9 cellular contexts compared by ENCODE assay signal in the genomic region with DNA sequence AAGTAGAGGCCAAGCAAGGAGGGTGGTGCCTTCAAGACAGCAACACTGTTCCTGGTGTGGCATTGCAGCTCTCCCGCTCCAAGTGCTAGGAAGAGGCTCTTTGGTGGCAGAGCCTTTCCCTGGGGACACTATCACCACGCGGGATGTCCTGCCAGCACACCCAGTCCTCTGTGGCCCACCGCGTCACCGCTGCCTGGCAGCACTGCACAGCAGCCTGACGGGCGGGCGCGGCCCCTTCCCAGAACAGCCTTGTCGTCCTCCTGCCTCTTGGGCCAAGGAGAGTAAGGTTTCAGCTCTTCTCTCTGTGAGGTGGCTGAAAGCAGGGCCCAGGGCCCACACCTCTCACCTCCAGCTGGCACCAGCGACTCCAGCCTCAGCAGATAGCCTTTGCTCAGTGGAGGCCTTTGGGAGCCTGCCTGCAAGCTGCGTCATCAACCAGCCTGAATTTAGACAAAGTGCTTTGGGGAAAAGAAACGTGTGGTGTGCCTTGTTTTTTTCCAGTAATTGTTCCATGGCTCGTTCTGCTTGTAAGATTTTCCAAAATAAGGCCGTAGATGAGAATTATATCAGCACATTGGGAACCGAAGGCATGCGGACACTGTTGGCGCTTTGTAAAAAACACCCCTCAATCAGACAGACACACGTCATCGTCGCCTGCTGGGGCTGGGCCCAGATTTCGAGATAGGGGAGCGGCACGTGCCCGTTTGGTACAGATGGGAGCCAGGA.
DNase-seq lines count a peak whose midpoint lies in the region; ATAC-seq and TF ChIP-seq lines count a peak whose summit lies in the region.
"Had no signal": no experiment of that assay in that cellular context is flagged by ENCODE, and none has a peak within 500 bp of the region (broad histone marks: within the 10 kb centered on the region; RNA-seq: fewer than 3 reads in every experiment).

No MANE protein-coding gene starts in this region.

- peak; percentile 3 for DNase-seq in HuH-7.5 (ENCODE audit: low spot score)
- no peak for DNase-seq in dorsolateral prefrontal cortex
- DNase-seq in mesenchymal stem cell: no peak
- peak; percentile 90 for DNase-seq in tibial artery
- no peak for DNase-seq in NCI-H774 (lab: John Stamatoyannopoulos, UW)
- DNase-seq in DMS79 treated with DMSO at 0.1 percent for 48 hours (lab: John Stamatoyannopoulos, UW): no peak
- DNase-seq: activated T-cell treated with anti-CD3 and anti-CD28 coated beads, Interleukin-2, amount 50 U/mL, for 4 hours; NCI-H2029 had no signal

- H3K79me1 ChIP-seq in mesenchymal stem cell (replicated peaks; ENCODE audit: low read length, poor library complexity, severe bottlenecking): no peaks in the 10 kb centered on the region

- H3K14ac ChIP-seq in mesenchymal stem cell (ENCODE audit: low read length in 2 of 2): peak overlapping the region in 1 of 2 experiments; percentile 69

- no peak overlapping the region for H3K4me3 ChIP-seq in dorsolateral prefrontal cortex
- H3K4me3 ChIP-seq in mesenchymal stem cell (ENCODE audit: insufficient read depth in 1 of 2, low read depth in 1 of 2, low read length in 2 of 2): no peak overlapping the region
- no peak overlapping the region for H3K4me3 ChIP-seq in tibial artery

- no peak overlapping the region for H2AK5ac ChIP-seq in mesenchymal stem cell (ENCODE audit: low read length, severe bottlenecking)

- peak overlapping the region; percentile 85 for H3K9ac ChIP-seq in mesenchymal stem cell (ENCODE audit: low read length)

- H3K9me3 ChIP-seq in mesenchymal stem cell (ENCODE audit: control insufficient read depth, low read length): no peaks in the 10 kb centered on the region
- H3K9me3 ChIP-seq in tibial artery: no peaks in the 10 kb centered on the region

- H2BK5ac ChIP-seq in mesenchymal stem cell (ENCODE audit: low read depth, low read length, poor library complexity, severe bottlenecking): no peak overlapping the region

- peak overlapping the region in 1 of 2 experiments; percentile 48 for H3K18ac ChIP-seq in mesenchymal stem cell (ENCODE audit: low read depth in 1 of 2, low read length in 2 of 2)

- peak overlapping the region in 1 of 2 experiments; percentile 28 for H3K23ac ChIP-seq in mesenchymal stem cell (ENCODE audit: low read length in 2 of 2)

- WGBS in mesenchymal stem cell: 96% methylated on average over 23 of the region's 26 CpGs

- no peak overlapping the region for H2AFZ ChIP-seq in mesenchymal stem cell (ENCODE audit: low read depth, low read length)

- no peak overlapping the region for H2BK15ac ChIP-seq in mesenchymal stem cell (ENCODE audit: low read depth, poor library complexity, severe bottlenecking)

- no peak overlapping the region for H3K4me2 ChIP-seq in mesenchymal stem cell (ENCODE audit: low read length, poor library complexity, severe bottlenecking)

- H2BK120ac ChIP-seq in mesenchymal stem cell (ENCODE audit: low read depth, low read length): no peak overlapping the region

- intact Hi-C loops in dorsolateral prefrontal cortex (cut with DNase I): loop anchor here in 1 of 2 donors (5.0 kb wide), 1 partner anchor 53 kb away; no protein-coding TSS in a partner anchor
- intact Hi-C loops in tibial artery (cut with DNase I; ENCODE audit: low total_unique reads): no loop called here

- H3K27ac ChIP-seq in dorsolateral prefrontal cortex (peak overlapping the region in 44 of 59 donors; percentile 0 to 87 (median 54)), mesenchymal stem cell (ENCODE audit: low read length, poor library complexity, severe bottlenecking) (no peak overlapping the region), tibial artery (peak overlapping the region; percentile 64 to 70)

- TF ChIP-seq CTCF in dorsolateral prefrontal cortex (IDR thresholded peaks at IDR 0.05 in 54 of 56, conservative IDR thresholded peaks at IDR 0.05 in 2 of 56; ENCODE audit: low read depth in 1 of 56, partially characterized antibody in 56 of 56): no peak
- TF ChIP-seq CTCF in tibial artery (IDR thresholded peaks at IDR 0.05): no peak

- H2BK12ac ChIP-seq in mesenchymal stem cell (ENCODE audit: low read length in 2 of 2): peak overlapping the region in 1 of 2 experiments; percentile 19

- H4K91ac ChIP-seq in mesenchymal stem cell (ENCODE audit: low read length): peak overlapping the region; percentile 21

- H3K27me3 ChIP-seq in dorsolateral prefrontal cortex (no peaks in the 10 kb centered on the region), mesenchymal stem cell (ENCODE audit: control insufficient read depth in 1 of 2, insufficient read depth in 1 of 2, low read length in 2 of 2) (no peaks in the 10 kb centered on the region), tibial artery (no peaks in the 10 kb centered on the region)

- no peak overlapping the region for H4K8ac ChIP-seq in mesenchymal stem cell (ENCODE audit: low read length)

- H3K36me3 ChIP-seq in mesenchymal stem cell (ENCODE audit: control insufficient read depth in 1 of 2, insufficient read depth in 2 of 2, low read depth in 1 of 2, low read length in 2 of 2) (peaks cover 66 to 87% of the 10 kb centered on the region in 2 experiments), tibial artery (peaks cover 7 to 73% (median 61%) of the 10 kb centered on the region in 3 donors)

- no peak overlapping the region for H3K4ac ChIP-seq in mesenchymal stem cell (ENCODE audit: low read depth in 1 of 2, low read length in 2 of 2)

- no peak for ATAC-seq in GM19463 (IDR thresholded peaks at IDR 0.05; ENCODE audit: unreplicated experiment)
- ATAC-seq: activated T-cell treated with anti-CD3 and anti-CD28 coated beads, Interleukin-2, amount 50 U/mL, for 4 hours had no signal

- H3K4me1 ChIP-seq in mesenchymal stem cell (ENCODE audit: control insufficient read depth, insufficient read depth, low read depth, low read length): peaks cover 10% of the 10 kb centered on the region
- peaks cover 0 to 63% (median 37%) of the 10 kb centered on the region in 4 donors for H3K4me1 ChIP-seq in tibial artery

Comparison
In these comparisons a context has a peak if more than half of its experiments do, and no peak if none do; other contexts are left out.
1. DNase-seq: peak in HuH-7.5 (single experiment) and tibial artery (2 of 2); none in dorsolateral prefrontal cortex (0 of 10), mesenchymal stem cell (single experiment), NCI-H774 (single experiment) and DMS79 treated with DMSO at 0.1 percent for 48 hours (single experiment).